ENCODE assay signal across 19 cellular contexts in the genomic region with DNA sequence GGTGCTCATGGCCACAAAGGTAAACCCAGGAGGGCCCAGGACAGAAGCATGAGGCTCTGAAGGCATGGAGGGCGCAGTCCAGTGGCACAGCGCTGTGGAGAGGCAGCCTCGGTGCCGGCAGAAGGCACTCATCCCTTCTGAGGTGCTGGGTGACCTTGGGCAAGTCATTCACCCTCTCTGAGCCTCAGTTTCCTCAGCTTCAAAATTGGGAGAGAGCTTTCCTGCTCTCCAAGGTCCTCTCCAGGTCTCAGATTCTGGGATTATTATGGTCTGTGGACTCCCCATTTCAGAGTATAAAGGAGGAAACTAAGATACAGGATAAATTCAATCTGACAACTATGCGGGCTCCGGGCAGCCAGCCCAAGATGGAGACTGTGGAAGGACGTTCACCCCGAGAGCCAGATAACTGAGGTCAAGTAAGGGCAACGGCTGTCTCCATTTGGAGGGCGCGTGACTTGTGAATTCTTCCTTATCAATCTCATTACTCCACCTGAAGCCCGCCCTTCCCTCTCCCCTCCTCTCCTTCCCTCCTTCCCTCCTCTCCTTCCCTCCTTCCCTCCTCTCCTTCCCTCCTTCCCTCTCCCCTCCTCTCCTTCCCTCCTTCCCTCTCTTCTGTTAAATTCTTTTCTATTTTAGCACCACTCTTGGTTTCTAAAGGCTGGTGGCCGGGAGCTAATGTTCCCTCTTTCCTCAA. TPM values are rescaled to one million over a fixed set of nuclear protein-coding genes. Genes with fewer than 3 reads are reported as not detected.
DNase-seq lines count a peak whose midpoint lies in the region; ATAC-seq, FAIRE-seq and TF ChIP-seq lines count a peak whose summit lies in the region.
"Had no signal": no experiment of that assay in that cellular context is flagged by ENCODE, and none has a peak within 500 bp of the region (broad histone marks: within the 10 kb centered on the region; RNA-seq: fewer than 3 reads in every experiment).

No MANE protein-coding gene starts in this region.

- H3K9ac ChIP-seq in duodenal mucosa (ENCODE audit: low read depth in 1 of 2, low read length in 2 of 2) = no peak overlapping the region
- no peak overlapping the region for H3K9ac ChIP-seq in HepG2 (ENCODE audit: insufficient read depth, low read depth, low read length)

- intact Hi-C loops in HepG2 (cut with micrococcal nuclease; ENCODE audit: unreplicated experiment) (loop anchor here (10.0 kb wide), 1 partner anchor 215 kb away; no protein-coding TSS in a partner anchor), stomach (cut with DNase I; ENCODE audit: low total_unique reads) (no loop called here)
- intact Hi-C loops in activated CD4-positive, alpha-beta T cell treated with anti-CD3 and anti-CD28 coated beads for 36 hours (cut with DNase I, micrococcal nuclease) = loop anchor here in 1 of 2 experiments (10.0 kb wide), 2 partner anchors 365 to 415 kb away; a partner anchor contains a TSS

- no peak overlapping the region for H3K4me3 Mint-ChIP-seq in activated CD4-positive, alpha-beta T cell treated with anti-CD3 and anti-CD28 coated beads for 36 hours
- H3K4me3 Mint-ChIP-seq: activated CD8-positive, alpha-beta memory T cell treated with anti-CD3 and anti-CD28 coated beads, Interleukin-2, amount 10 ng/mL, durations not matched to agents 7 days and 5 days; stimulated activated naive CD8-positive, alpha-beta T cell treated with anti-CD3 and anti-CD28 coated beads, Interleukin-15, Interleukin-2, amounts not matched to agents 100 ng/mL and 50 ng/mL, for 24 hours had no signal

- H3K9me2 ChIP-seq in hepatocyte (replicated peaks; ENCODE audit: insufficient read depth) = no peaks in the 10 kb centered on the region

- H3K4me1 ChIP-seq in duodenal mucosa (ENCODE audit: control insufficient read depth in 1 of 2, insufficient read depth in 2 of 2, low read length in 2 of 2) = peaks cover 0 to 11% of the 10 kb centered on the region in 2 donors
- H3K4me1 ChIP-seq in HepG2 (ENCODE audit: insufficient read depth, low read length) = no peaks in the 10 kb centered on the region
- H3K4me1 ChIP-seq in stomach = peaks cover 5 to 45% (median 23%) of the 10 kb centered on the region in 4 donors
- no peaks in the 10 kb centered on the region for H3K4me1 ChIP-seq in hepatocyte (ENCODE audit: insufficient read depth)
- H3K4me1 ChIP-seq: HAP-1 had no signal

- ATAC-seq in HepG2 = no peak
- no peak for ATAC-seq in GM21447 (IDR thresholded peaks at IDR 0.05; ENCODE audit: unreplicated experiment)
- ATAC-seq in activated CD4-positive, alpha-beta T cell treated with anti-CD3 and anti-CD28 coated beads for 36 hours = no peak
- ATAC-seq: activated CD8-positive, alpha-beta memory T cell treated with anti-CD3 and anti-CD28 coated beads, Interleukin-2, amount 10 ng/mL, durations not matched to agents 7 days and 5 days had no signal

- FAIRE-seq in HepG2 (lab: Jason Lieb, UNC) = no peak
- FAIRE-seq: colon, HTR-8/SVneo, keratinocyte had no signal

- TF ChIP-seq RAD21 in HepG2 (CRISPR knock-in tag; IDR thresholded peaks at IDR 0.05) = no peak

- no peaks in the 10 kb centered on the region for H3K27me3 Mint-ChIP-seq in activated CD4-positive, alpha-beta T cell treated with anti-CD3 and anti-CD28 coated beads for 36 hours
- H3K27me3 Mint-ChIP-seq: activated CD8-positive, alpha-beta memory T cell treated with anti-CD3 and anti-CD28 coated beads, Interleukin-2, amount 10 ng/mL, durations not matched to agents 7 days and 5 days; stimulated activated naive CD8-positive, alpha-beta T cell treated with anti-CD3 and anti-CD28 coated beads, Interleukin-15, Interleukin-2, amounts not matched to agents 100 ng/mL and 50 ng/mL, for 24 hours had no signal

- no peak overlapping the region for H2AFZ ChIP-seq in HepG2 (ENCODE audit: low read length)
- H2AFZ ChIP-seq in hepatocyte = no peak overlapping the region

- CTCF ChIA-PET in HepG2 (lab: Yijun Ruan, JAX; ENCODE audit: low intra/inter-chr PET ratio, low total read pairs) = no interaction called here
- CTCF ChIA-PET in activated CD4-positive, alpha-beta T cell treated with anti-CD3 and anti-CD28 coated beads for 36 hours (lab: Charles Lee) = no interaction called here

- in situ Hi-C loops in HepG2 (cut with HindIII; ENCODE audit: extremely low pct_ligation_motif_present, low pct_unique_long_range_greater_than_20kb) = loop anchor here (10.0 kb wide), 2 partner anchors 225 to 415 kb away; a partner anchor contains a TSS

- H3K27me3 ChIP-seq in duodenal mucosa (ENCODE audit: control insufficient read depth in 1 of 2, insufficient read depth in 2 of 2, low read length in 2 of 2) = no peaks in the 10 kb centered on the region
- no peaks in the 10 kb centered on the region for H3K27me3 ChIP-seq in HepG2 (ENCODE audit: control insufficient read depth in 1 of 2, insufficient read depth in 2 of 2, low read length in 2 of 2)
- no peaks in the 10 kb centered on the region for H3K27me3 ChIP-seq in stomach
- no peaks in the 10 kb centered on the region for H3K27me3 ChIP-seq in hepatocyte

- H3K27ac Mint-ChIP-seq in activated CD4-positive, alpha-beta T cell treated with anti-CD3 and anti-CD28 coated beads for 36 hours = no peak overlapping the region
- H3K27ac Mint-ChIP-seq: activated CD8-positive, alpha-beta memory T cell treated with anti-CD3 and anti-CD28 coated beads, Interleukin-2, amount 10 ng/mL, durations not matched to agents 7 days and 5 days; stimulated activated naive CD8-positive, alpha-beta T cell treated with anti-CD3 and anti-CD28 coated beads, Interleukin-15, Interleukin-2, amounts not matched to agents 100 ng/mL and 50 ng/mL, for 24 hours had no signal

- H3K9me3 ChIP-seq in duodenal mucosa (ENCODE audit: control insufficient read depth in 1 of 2, low read length in 2 of 2) (no peaks in the 10 kb centered on the region), HepG2 (ENCODE audit: low read length) (no peaks in the 10 kb centered on the region), stomach (no peaks in the 10 kb centered on the region), hepatocyte (ENCODE audit: low read depth) (no peaks in the 10 kb centered on the region)
- H3K9me3 ChIP-seq: HAP-1 had no signal

- BruUV-seq in HepG2 (replicated peaks; lab: Mats Ljungman, UMichigan) = no TSS peak

- whole genome bisulfite sequencing in HepG2 (ENCODE audit: low lambda C conversion rate) = 91% methylated on average over 9 of the region's 13 CpGs
- WGBS in stomach, 5 donors = 37 to 49% (median 43%) methylated on average over 13 of the region's 13 CpGs
- WGBS in hepatocyte (ENCODE audit: low lambda C conversion rate, missing lambda C conversion rate) = 88% methylated on average over 13 of the region's 13 CpGs

- H3K4me3 ChIP-seq in duodenal mucosa (ENCODE audit: low read depth in 1 of 2, low read length in 2 of 2) (no peak overlapping the region), HepG2 (replicated peaks in 1 of 3; ENCODE audit: insufficient read depth in 1 of 3, low read depth in 2 of 3, low read length in 3 of 3) (no peak overlapping the region), stomach (no peak overlapping the region), hepatocyte (no peak overlapping the region)
- H3K4me3 ChIP-seq: HAP-1 had no signal

- TF ChIP-seq POLR2A in HepG2 (IDR thresholded peaks at IDR 0.05; ENCODE audit: insufficient read depth in 1 of 2, low read depth in 2 of 2, low read length in 2 of 2) (no peak), stomach (IDR thresholded peaks at IDR 0.05) (no peak)

- H3K79me2 ChIP-seq in HepG2 (ENCODE audit: insufficient read depth, low read length) = no peaks in the 10 kb centered on the region
- H3K79me2 ChIP-seq in hepatocyte = no peaks in the 10 kb centered on the region

- H3K4me1 Mint-ChIP-seq in activated CD4-positive, alpha-beta T cell treated with anti-CD3 and anti-CD28 coated beads for 36 hours = no peaks in the 10 kb centered on the region

- H3K27ac ChIP-seq in duodenal mucosa (ENCODE audit: low read depth, low read length) = peak overlapping the region; percentile 20
- no peak overlapping the region for H3K27ac ChIP-seq in HepG2 (ENCODE audit: extremely low read length, insufficient read depth, low read length)
- peak overlapping the region; percentile 11 to 72 (median 66) for H3K27ac ChIP-seq in stomach
- no peak overlapping the region for H3K27ac ChIP-seq in hepatocyte

- H4K20me1 ChIP-seq in HepG2 (ENCODE audit: insufficient read depth, low read length) = 0 out of 2 replicates have a peak, but pooled peaks cover 3% of the 10 kb centered on the region
- H4K20me1 ChIP-seq in hepatocyte (ENCODE audit: insufficient read depth, poor library complexity, severe bottlenecking) = no peaks in the 10 kb centered on the region

- no peaks in the 10 kb centered on the region for H3K9me3 Mint-ChIP-seq in activated CD4-positive, alpha-beta T cell treated with anti-CD3 and anti-CD28 coated beads for 36 hours (ENCODE audit: low read depth)
- H3K9me3 Mint-ChIP-seq: stimulated activated naive CD8-positive, alpha-beta T cell treated with anti-CD3 and anti-CD28 coated beads, Interleukin-15, Interleukin-2, amounts not matched to agents 100 ng/mL and 50 ng/mL, for 24 hours had no signal

- DNase-seq in HUDEP-2 (lab: John Stamatoyannopoulos, UW; ENCODE audit: unreplicated experiment in 76 of 76) = peak in 63 of 76 experiments; percentile 12 to 81 (median 44)
- DNase-seq in HepG2 (ENCODE audit: low spot score) = no peak
- no peak for DNase-seq in stomach
- DNase-seq in hepatocyte (ENCODE audit: low spot score) = no peak
- DNase-seq in hepatic stellate cell (ENCODE audit: low spot score) = no peak
- no peak for DNase-seq in activated CD4-positive, alpha-beta T cell treated with anti-CD3 and anti-CD28 coated beads for 36 hours
- DNase-seq: activated CD4-positive, CD25-positive, alpha-beta regulatory T cell treated with anti-CD3 and anti-CD28 coated beads, Interleukin-2, amount 50 U/mL, for 72 hours; activated CD8-positive, alpha-beta memory T cell treated with anti-CD3 and anti-CD28 coated beads, Interleukin-2, amount 10 ng/mL, durations not matched to agents 7 days and 5 days; amygdala; NCI-H1436 treated with DMSO at 0.1 percent for 48 hours; NCI-H345; SHP77 treated with DMSO at 0.1 percent for 48 hours had no signal

- peaks cover 16 to 60% of the 10 kb centered on the region in 2 donors for H3K36me3 ChIP-seq in duodenal mucosa (ENCODE audit: control insufficient read depth in 1 of 2, insufficient read depth in 2 of 2, low read length in 2 of 2)
- peaks cover 6 to 45% of the 10 kb centered on the region in 2 experiments; a peak in 4 of 5 replicates for H3K36me3 ChIP-seq in HepG2 (replicated peaks in 1 of 2; ENCODE audit: control insufficient read depth in 1 of 2, insufficient read depth in 2 of 2, low read length in 2 of 2)
- peaks cover 61 to 100% (median 97%) of the 10 kb centered on the region in 4 donors for H3K36me3 ChIP-seq in stomach
- no peaks in the 10 kb centered on the region for H3K36me3 ChIP-seq in hepatocyte (replicated peaks; ENCODE audit: insufficient read depth, low read depth)

- TF ChIP-seq EP300 in HepG2 (IDR thresholded peaks at IDR 0.05; ENCODE audit: low read depth in 2 of 2, low read length in 2 of 2) = no peak
- TF ChIP-seq EP300 in HepG2 (CRISPR knock-in tag; IDR thresholded peaks at IDR 0.05; ENCODE audit: borderline replicate concordance) = no peak
- TF ChIP-seq EP300 in stomach (IDR thresholded peaks at IDR 0.05) = no peak

- H3K36me3 Mint-ChIP-seq in activated CD4-positive, alpha-beta T cell treated with anti-CD3 and anti-CD28 coated beads for 36 hours (ENCODE audit: low read depth) = no peaks in the 10 kb centered on the region

- no peak overlapping the region for H3K4me2 ChIP-seq in HepG2 (ENCODE audit: low read depth, low read length)
- no peak overlapping the region for H3K4me2 ChIP-seq in hepatocyte

- TF ChIP-seq CTCF in HepG2 (CRISPR knock-in tag; IDR thresholded peaks at IDR 0.05) (no peak), stomach (IDR thresholded peaks at IDR 0.05) (no peak), hepatocyte (IDR thresholded peaks at IDR 0.05; ENCODE audit: poor library complexity) (no peak)

- POLR2A ChIA-PET in HepG2 (lab: Yijun Ruan, JAX) = no interaction called here
- POLR2A ChIA-PET in activated CD4-positive, alpha-beta T cell treated with anti-CD3 and anti-CD28 coated beads for 36 hours (lab: Charles Lee) = no interaction called here

RNA-seq across cellular contexts. Expression of a gene that starts 58.1 kb away (rescaled TPM):
- total RNA-seq in HepG2 (2016; rRNA removed; fragmentation: Illumina TruSeq; extraction: Trizol) (4.6 and 8.7 TPM in 2 replicates), stomach (100 to 1,000 TPM in 1 of 5 donors, 10 to 100 TPM in 3, 1 to 10 TPM in 1; 7.2 to 138 (median 28.6) TPM), hepatocyte (6.8 and 10.7 TPM in 2 replicates)
- total RNA-seq in HepG2 (2016; cell fraction: cytosol; rRNA removed; fragmentation: Illumina TruSeq; extraction: Trizol; ENCODE audit: low read depth) = 1.5 and 1.7 TPM in 2 replicates
- 4.2 and 9.8 TPM in 2 replicates for total RNA-seq in HepG2 (2016; cell fraction: insoluble cytoplasmic fraction; rRNA removed; fragmentation: Illumina TruSeq; extraction: Trizol)
- total RNA-seq in HepG2 (2016; cell fraction: membrane; rRNA removed; fragmentation: Illumina TruSeq; extraction: Trizol) = 3.2 and 4.0 TPM in 2 replicates
- total RNA-seq in HepG2 (2016; cell fraction: nucleus; rRNA removed; fragmentation: Illumina TruSeq; extraction: Trizol) = 9.5 and 16.9 TPM in 2 replicates
- polyA plus RNA-seq in HepG2 (2011; rRNA removed) (10.2 and 12.2 TPM in 2 replicates), stomach (10 to 100 TPM; 12.8 to 15.0 (median 13.0) TPM), hepatocyte (19.4 and 22.1 TPM in 2 replicates)
- polyA plus RNA-seq in HepG2 (2011; cell fraction: cytosol; rRNA removed) = 4.1 and 5.2 TPM in 2 replicates
- polyA plus RNA-seq in HepG2 (2011; cell fraction: nucleus; rRNA removed) = 68.4 and 76.1 TPM in 2 replicates
- 10.0 and 14.6 TPM in 2 replicates for polyA plus RNA-seq in HepG2 (2012)
- polyA plus RNA-seq in HepG2 (2016; cell fraction: cytosol; fragmentation: Illumina TruSeq; extraction: Trizol; ENCODE audit: low read depth) = 1.2 and 1.5 TPM in 2 replicates
- 5.4 and 6.9 TPM in 2 replicates for polyA plus RNA-seq in HepG2 (2016; cell fraction: insoluble cytoplasmic fraction; fragmentation: Illumina TruSeq; extraction: Trizol; ENCODE audit: low read depth)
- polyA plus RNA-seq in HepG2 (2016; cell fraction: membrane; fragmentation: Illumina TruSeq; extraction: Trizol; ENCODE audit: low read depth) = 1.2 and 2.1 TPM in 2 replicates
- 21.9 and 22.1 TPM in 2 replicates for polyA plus RNA-seq in HepG2 (2016; cell fraction: nucleus; fragmentation: Illumina TruSeq; extraction: Trizol; ENCODE audit: insufficient read depth, low read depth)
- 7.6 and 11.4 TPM in 2 replicates for polyA minus RNA-seq in HepG2 (2011; rRNA and poly(A)+ RNA removed; ENCODE audit: low replicate concordance)
- polyA minus RNA-seq in HepG2 (2011; cell fraction: cytosol; rRNA and poly(A)+ RNA removed) = 4.2 and 4.4 TPM in 2 replicates
- polyA minus RNA-seq in HepG2 (2011; cell fraction: nucleus; rRNA and poly(A)+ RNA removed) = 25.4 and 32.1 TPM in 2 replicates
- total RNA-seq in activated CD4-positive, alpha-beta T cell treated with anti-CD3 and anti-CD28 coated beads for 36 hours = 10 to 100 TPM; 20.0 to 20.4 TPM

RNA-seq across cellular contexts. Expression of a gene that starts 58.2 kb away (rescaled TPM):
- total RNA-seq in HepG2 (2016; rRNA removed; fragmentation: Illumina TruSeq; extraction: Trizol) = 1,551 and 1,660 TPM in 2 replicates
- total RNA-seq in HepG2 (2016; cell fraction: cytosol; rRNA removed; fragmentation: Illumina TruSeq; extraction: Trizol; ENCODE audit: low read depth) = 6,549 and 6,971 TPM in 2 replicates
- total RNA-seq in HepG2 (2016; cell fraction: insoluble cytoplasmic fraction; rRNA removed; fragmentation: Illumina TruSeq; extraction: Trizol) = 1,601 and 1,648 TPM in 2 replicates
- 4,907 and 5,180 TPM in 2 replicates for total RNA-seq in HepG2 (2016; cell fraction: membrane; rRNA removed; fragmentation: Illumina TruSeq; extraction: Trizol)
- total RNA-seq in HepG2 (2016; cell fraction: nucleus; rRNA removed; fragmentation: Illumina TruSeq; extraction: Trizol) = 525 and 558 TPM in 2 replicates
- polyA plus RNA-seq in HepG2 (2011; rRNA removed) = 2,097 and 2,590 TPM in 2 replicates
- polyA plus RNA-seq in HepG2 (2011; cell fraction: cytosol; rRNA removed) = 3,919 and 3,963 TPM in 2 replicates
- 619 and 713 TPM in 2 replicates for polyA plus RNA-seq in HepG2 (2011; cell fraction: nucleus; rRNA removed)
- 2,179 and 2,497 TPM in 2 replicates for polyA plus RNA-seq in HepG2 (2012)
- polyA plus RNA-seq in HepG2 (2016; cell fraction: cytosol; fragmentation: Illumina TruSeq; extraction: Trizol; ENCODE audit: low read depth) = 11,205 and 11,665 TPM in 2 replicates
- polyA plus RNA-seq in HepG2 (2016; cell fraction: insoluble cytoplasmic fraction; fragmentation: Illumina TruSeq; extraction: Trizol; ENCODE audit: low read depth) = 2,434 and 2,480 TPM in 2 replicates
- 6,884 and 7,463 TPM in 2 replicates for polyA plus RNA-seq in HepG2 (2016; cell fraction: membrane; fragmentation: Illumina TruSeq; extraction: Trizol; ENCODE audit: low read depth)
- polyA plus RNA-seq in HepG2 (2016; cell fraction: nucleus; fragmentation: Illumina TruSeq; extraction: Trizol; ENCODE audit: insufficient read depth, low read depth) = 1,156 and 1,223 TPM in 2 replicates
- polyA minus RNA-seq in HepG2 (2011; rRNA and poly(A)+ RNA removed; ENCODE audit: low replicate concordance) = 706 and 1,371 TPM in 2 replicates
- 461 and 478 TPM in 2 replicates for polyA minus RNA-seq in HepG2 (2011; cell fraction: cytosol; rRNA and poly(A)+ RNA removed)
- 198 and 299 TPM in 2 replicates for polyA minus RNA-seq in HepG2 (2011; cell fraction: nucleus; rRNA and poly(A)+ RNA removed)
- total RNA-seq in stomach = 1,000 to 10,000 TPM in 4 of 5 donors, 100 to 1,000 TPM in 1; 187 to 1,693 (median 1,211) TPM
- polyA plus RNA-seq in stomach = 1,000 to 10,000 TPM; 3,146 to 4,806 (median 4,080) TPM
- total RNA-seq in hepatocyte = 1,720 and 2,202 TPM in 2 replicates
- polyA plus RNA-seq in hepatocyte = 392 and 417 TPM in 2 replicates
- 1,000 to 10,000 TPM; 2,222 to 2,735 TPM for total RNA-seq in activated CD4-positive, alpha-beta T cell treated with anti-CD3 and anti-CD28 coated beads for 36 hours

Comparison
In these comparisons a context has a peak if more than half of its experiments do, and no peak if none do; other contexts are left out.
1. DNase-seq: peak in HUDEP-2 (63 of 76); none in HepG2 (single experiment), stomach (single experiment), hepatocyte (single experiment), hepatic stellate cell (single experiment) and activated CD4-positive, alpha-beta T cell treated with anti-CD3 and anti-CD28 coated beads for 36 hours (single experiment).
2. H3K27ac ChIP-seq: peak in duodenal mucosa (single experiment) and stomach (5 of 5); none in HepG2 (single experiment) and hepatocyte (single experiment).